Comparison of ENCODE assay signal across 31 cellular contexts in the genomic region with DNA sequence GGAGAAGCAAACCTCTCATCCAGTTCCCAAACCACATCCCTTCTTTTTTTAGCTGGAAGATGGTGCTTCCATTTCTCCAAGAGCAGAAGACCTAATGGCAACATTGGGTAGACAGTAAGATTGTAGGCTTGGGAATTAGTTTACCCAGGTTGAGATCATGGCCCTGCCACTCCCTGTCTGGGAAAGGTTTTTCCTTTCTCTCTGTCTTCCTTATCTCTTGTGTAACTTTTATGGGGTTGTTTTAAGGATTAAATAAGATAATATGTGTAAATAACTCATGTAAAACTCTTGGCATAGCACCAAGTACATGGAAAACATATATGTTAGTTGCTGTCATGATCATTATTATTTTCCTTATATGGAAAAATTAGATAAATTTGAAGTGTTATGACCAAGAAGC.
"Had no signal": no experiment of that assay in that cellular context is flagged by ENCODE, and none has a peak within 500 bp of the region (broad histone marks: within the 10 kb centered on the region; RNA-seq: fewer than 3 reads in every experiment).

No MANE protein-coding gene starts in this region.

- ATAC-seq: esophagus mucosa; foreskin keratinocyte; gastroesophageal sphincter; heart left ventricle; left ventricle myocardium superior; right lobe of liver; stimulated activated memory B cell treated with anti-CD40 and anti-IgM and Interleukin-4, amounts not matched to agents 10 μg/mL and 1 μg/mL and 100 μg/mL, for 72 hours; stimulated activated naive CD8-positive, alpha-beta T cell treated with anti-CD3 and anti-CD28 coated beads, Interleukin-15, Interleukin-2, amounts not matched to agents 100 U/mL and 50 U/mL, for 24 hours had no signal

- H3K4me3 ChIP-seq: dorsolateral prefrontal cortex, gastroesophageal sphincter, heart left ventricle, lung, neural progenitor cell, right lobe of liver, smooth muscle cell, testis, tibial artery, upper lobe of left lung, uterus had no signal

- H3K4me3 Mint-ChIP-seq: memory B cell; naive B cell; nephron; neural progenitor cell; stimulated activated memory B cell treated with anti-CD40 and anti-IgM and Interleukin-4, amounts not matched to agents 10 μg/mL and 1 μg/mL and 100 μg/mL, for 72 hours had no signal

- H3K9me3 Mint-ChIP-seq: memory B cell; naive B cell; nephron; neural progenitor cell; stimulated activated memory B cell treated with anti-CD40 and anti-IgM and Interleukin-4, amounts not matched to agents 10 μg/mL and 1 μg/mL and 100 μg/mL, for 72 hours had no signal

- H3K27ac Mint-ChIP-seq: memory B cell; naive B cell; nephron; neural progenitor cell; progenitor cell of endocrine pancreas; stimulated activated memory B cell treated with anti-CD40 and anti-IgM and Interleukin-4, amounts not matched to agents 10 μg/mL and 1 μg/mL and 100 μg/mL, for 72 hours had no signal

- H3K9me3 ChIP-seq: gastroesophageal sphincter, heart left ventricle, right lobe of liver, testis, tibial artery, upper lobe of left lung, uterus had no signal

- DNase-seq: cerebellar nuclear complex; dorsolateral prefrontal cortex; effector CD4-positive, alpha-beta T cell; foreskin keratinocyte; heart left ventricle; hippocampal formation; kidney glomerular epithelial cell; left ventricle myocardium superior; naive B cell; right lobe of liver; stimulated activated CD4-positive, alpha-beta T cell treated with anti-CD3 and anti-CD28 coated beads, Interleukin-12 subunit alpha, Interleukin-12 subunit beta, amount 100 ng/mL, for 4 hours; stimulated activated CD4-positive, alpha-beta T cell treated with anti-CD3 and anti-CD28 coated beads, Interleukin-1b, Interleukin-23, amount 100 ng/mL, for 48 hours; stimulated activated CD4-positive, alpha-beta T cell treated with anti-CD3 and anti-CD28 coated beads, Interleukin-4, amount 100 ng/mL, for 1 hour; stimulated activated naive CD8-positive, alpha-beta T cell treated with anti-CD3 and anti-CD28 coated beads, Interleukin-15, Interleukin-2, amounts not matched to agents 100 U/mL and 50 U/mL, for 24 hours; substantia nigra; testis; tibial artery; upper lobe of left lung; uterus had no signal

- H3K27ac ChIP-seq: dorsolateral prefrontal cortex, epithelial cell of prostate, foreskin keratinocyte, gastroesophageal sphincter, heart left ventricle, neural progenitor cell, parathyroid adenoma, right lobe of liver, testis, tibial artery, upper lobe of left lung, uterus had no signal

- H3K27me3 Mint-ChIP-seq: memory B cell; naive B cell; progenitor cell of endocrine pancreas; stimulated activated memory B cell treated with anti-CD40 and anti-IgM and Interleukin-4, amounts not matched to agents 10 μg/mL and 1 μg/mL and 100 μg/mL, for 72 hours had no signal

- H2AFZ ChIP-seq: neural progenitor cell, parathyroid adenoma had no signal

- H3K27me3 ChIP-seq: dorsolateral prefrontal cortex, foreskin keratinocyte, gastroesophageal sphincter, heart left ventricle, neural progenitor cell, right lobe of liver, testis, tibial artery, upper lobe of left lung, uterus had no signal

- H3K4me1 ChIP-seq: foreskin keratinocyte, gastroesophageal sphincter, heart left ventricle, neural progenitor cell, parathyroid adenoma, right lobe of liver, testis, tibial artery, upper lobe of left lung, uterus had no signal

- H3K79me2 ChIP-seq: parathyroid adenoma had no signal

- H3K36me3 ChIP-seq: neural progenitor cell, uterus had no signal

- H3K4me1 Mint-ChIP-seq: memory B cell; naive B cell; nephron; neural progenitor cell; stimulated activated memory B cell treated with anti-CD40 and anti-IgM and Interleukin-4, amounts not matched to agents 10 μg/mL and 1 μg/mL and 100 μg/mL, for 72 hours had no signal

- H3K4me2 ChIP-seq: neural progenitor cell, smooth muscle cell had no signal

- FAIRE-seq: islet of Langerhans had no signal
